In the genomic region with DNA sequence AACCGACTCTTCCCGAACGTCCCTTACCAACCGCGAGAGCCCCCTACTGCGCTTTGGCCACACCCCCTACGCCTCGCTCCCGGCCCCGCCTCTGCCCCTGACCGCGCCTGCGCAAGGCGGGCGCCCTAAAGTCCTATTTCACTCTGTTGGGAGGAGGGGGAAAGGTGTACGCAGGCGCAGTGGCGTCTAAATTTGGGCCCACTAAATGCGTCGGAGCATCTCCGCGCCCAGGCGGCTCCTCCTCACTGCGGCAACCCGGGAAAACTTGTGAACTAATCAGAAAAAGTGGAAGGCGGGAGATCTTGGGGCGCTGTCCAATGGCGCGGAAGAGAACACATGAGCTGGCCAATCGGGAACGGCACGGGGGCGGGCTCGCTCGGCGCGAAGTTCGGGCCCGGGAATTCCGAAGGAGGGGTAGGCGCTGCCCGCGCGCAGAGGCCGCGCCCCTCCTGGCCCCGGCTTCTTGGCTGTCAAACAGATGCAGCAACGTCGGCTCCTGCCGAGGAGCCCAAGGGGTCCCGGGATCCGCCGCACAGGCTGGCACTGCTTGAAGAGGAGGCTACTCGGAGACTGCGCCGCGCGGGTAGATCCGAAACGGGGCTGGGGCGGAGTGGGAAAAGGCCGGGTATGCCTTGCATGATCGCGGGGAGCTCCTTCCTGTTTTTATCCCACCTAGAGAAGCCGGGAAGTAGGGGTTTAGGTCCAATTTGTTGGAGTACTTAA, we compare ENCODE assay signal across 8 cellular contexts. TPM values are rescaled to one million over a fixed set of nuclear protein-coding genes. Genes with fewer than 3 reads are reported as not detected.
A peak's percentile ranks its signal among the peaks of the same experiment; 100 is the strongest.
DNase-seq lines count a peak whose midpoint lies in the region; ATAC-seq and TF ChIP-seq lines count a peak whose summit lies in the region.

Gene TCF19 (plus strand): TSS at position 450 of the 723 bp plus-strand sequence. CDS start 881 bp downstream, outside the sequence.

- peak; percentile 98 to 99 (median 98) for DNase-seq in CD4-positive, alpha-beta memory T cell
- DNase-seq in HK-2 (ENCODE audit: unreplicated experiment) (peak; percentile 99), NCI-H82 treated with DMSO at 0.1 percent for 48 hours (lab: John Stamatoyannopoulos, UW; ENCODE audit: unreplicated experiment) (peak; percentile 98), dermis blood vessel endothelial cell (peak; percentile 99)
- DNase-seq in activated CD4-positive, alpha-beta T cell treated with anti-CD3 and anti-CD28 coated beads, Interleukin-2, amount 50 U/mL, for 48 hours, result peak; percentile 99
- DNase-seq in stimulated activated CD4-positive, alpha-beta T cell treated with anti-CD3 and anti-CD28 coated beads, Interleukin-4, amount 100 ng/mL, for 1 hour, result peak; percentile 99

- CTCF ChIA-PET in CD4-positive, alpha-beta memory T cell (lab: Charles Lee; ENCODE audit: partially characterized antibody), result interaction anchor here (0.6 to 2.6 kb wide), 9 partner anchors 9 to 242 kb away, joined by 3 to 13 read pairs (median 5); no protein-coding TSS in a partner anchor

- no peaks in the 10 kb centered on the region for H3K27me3 Mint-ChIP-seq in CD4-positive, alpha-beta memory T cell

- POLR2A ChIA-PET in CD4-positive, alpha-beta memory T cell (lab: Charles Lee; ENCODE audit: partially characterized antibody), result interaction anchor here (0.6 to 4.0 kb wide), 13 partner anchors 17 to 832 kb away, joined by 3 to 34 read pairs (median 4); partner anchors contain the start of gene TRIM39

- peak within 1 kb of the TSS; percentile 59 to 70 for H3K4me3 ChIP-seq in CD4-positive, alpha-beta memory T cell (ENCODE audit: low read length in 2 of 2)
- peak within 1 kb of the TSS; percentile 66 to 77 (median 74) for H3K4me3 ChIP-seq in liver (ENCODE audit: low read depth in 1 of 3, low read length in 3 of 3)

- peak within 1 kb of the TSS; percentile 75 to 95 (median 93) for H3K27ac Mint-ChIP-seq in CD4-positive, alpha-beta memory T cell

- intact Hi-C loops in CD4-positive, alpha-beta memory T cell (cut with micrococcal nuclease), result loop anchor here (1.0 to 2.0 kb wide), 6 partner anchors 21 to 542 kb away; partner anchors contain the start of genes HLA-B, MRPS18B and PPP1R10

- no peaks in the 10 kb centered on the region for H3K9me3 Mint-ChIP-seq in CD4-positive, alpha-beta memory T cell

- no peak for TF ChIP-seq RAD21 in liver (IDR thresholded peaks at IDR 0.05)

- no peaks in the 10 kb centered on the region for H3K9me3 ChIP-seq in CD4-positive, alpha-beta memory T cell (ENCODE audit: control insufficient read depth in 1 of 2, low read length in 2 of 2)
- no peaks in the 10 kb centered on the region for H3K9me3 ChIP-seq in liver (ENCODE audit: control insufficient read depth in 4 of 4, low read length in 3 of 4)

- TF ChIP-seq CTCF in liver (IDR thresholded peaks at IDR 0.05; ENCODE audit: low read depth, low read length, missing input control), result no peak

- H3K9ac ChIP-seq in liver (ENCODE audit: low read depth in 1 of 2, low read length in 2 of 2), result peak within 1 kb of the TSS; percentile 42 to 64

- H3K36me3 Mint-ChIP-seq in CD4-positive, alpha-beta memory T cell, result peaks cover 7 to 9% of the 10 kb centered on the region in 2 donors

- H3K36me3 ChIP-seq in CD4-positive, alpha-beta memory T cell (ENCODE audit: insufficient read depth, low read length), result no peaks in the 10 kb centered on the region
- peaks cover 0 to 7% (median 3%) of the 10 kb centered on the region in 4 donors for H3K36me3 ChIP-seq in liver (ENCODE audit: control insufficient read depth in 4 of 4, insufficient read depth in 3 of 4, low read depth in 1 of 4, low read length in 3 of 4)

- H3K4me1 Mint-ChIP-seq in CD4-positive, alpha-beta memory T cell, result peaks cover 14 to 34% (median 24%) of the 10 kb centered on the region in 4 donors

- H3K4me3 Mint-ChIP-seq in CD4-positive, alpha-beta memory T cell, result peak within 1 kb of the TSS; percentile 87 to 95 (median 90)

- H3K27ac ChIP-seq in CD4-positive, alpha-beta memory T cell (ENCODE audit: low read depth, low read length), result peak within 1 kb of the TSS; percentile 69
- H3K27ac ChIP-seq in liver (ENCODE audit: low read depth in 1 of 2, low read length in 2 of 2), result peak within 1 kb of the TSS; percentile 15 to 51

- no peaks in the 10 kb centered on the region for H3K27me3 ChIP-seq in CD4-positive, alpha-beta memory T cell (ENCODE audit: insufficient read depth, low read length)
- no peaks in the 10 kb centered on the region for H3K27me3 ChIP-seq in liver (ENCODE audit: control insufficient read depth in 4 of 4, insufficient read depth in 4 of 4, low read length in 3 of 4)

- peak; percentile 84 for ATAC-seq in GM19455 (IDR thresholded peaks at IDR 0.05; ENCODE audit: unreplicated experiment)

- under 1% methylated on average over 65 of the region's 65 CpGs for WGBS in liver

- H3K4me1 ChIP-seq in CD4-positive, alpha-beta memory T cell (ENCODE audit: insufficient read depth, low read length), result peaks cover 22% of the 10 kb centered on the region
- peaks cover 3 to 14% (median 11%) of the 10 kb centered on the region in 4 donors for H3K4me1 ChIP-seq in liver (ENCODE audit: control insufficient read depth in 4 of 4, insufficient read depth in 4 of 4, low read length in 3 of 4)

TF ChIP-seq in liver, 16 proteins besides CTCF, POLR2A, EP300 and RAD21:
- TF ChIP-seq JUND (IDR thresholded peaks at IDR 0.05), result no peak
- peak; percentile 65 for TF ChIP-seq YY1 (IDR thresholded peaks at IDR 0.05)
- TF ChIP-seq, protein P1, sequence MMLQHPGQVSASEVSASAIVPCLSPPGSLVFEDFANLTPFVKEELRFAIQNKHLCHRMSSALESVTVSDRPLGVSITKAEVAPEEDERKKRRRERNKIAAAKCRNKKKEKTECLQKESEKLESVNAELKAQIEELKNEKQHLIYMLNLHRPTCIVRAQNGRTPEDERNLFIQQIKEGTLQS (IDR thresholded peaks at IDR 0.05), result no peak
- TF ChIP-seq MAX (IDR thresholded peaks at IDR 0.05), result no peak
- peak; percentile 84 to 85 for TF ChIP-seq EGR1 (IDR thresholded peaks at IDR 0.05; ENCODE audit: low read depth in 2 of 2)
- TF ChIP-seq, protein P2, sequence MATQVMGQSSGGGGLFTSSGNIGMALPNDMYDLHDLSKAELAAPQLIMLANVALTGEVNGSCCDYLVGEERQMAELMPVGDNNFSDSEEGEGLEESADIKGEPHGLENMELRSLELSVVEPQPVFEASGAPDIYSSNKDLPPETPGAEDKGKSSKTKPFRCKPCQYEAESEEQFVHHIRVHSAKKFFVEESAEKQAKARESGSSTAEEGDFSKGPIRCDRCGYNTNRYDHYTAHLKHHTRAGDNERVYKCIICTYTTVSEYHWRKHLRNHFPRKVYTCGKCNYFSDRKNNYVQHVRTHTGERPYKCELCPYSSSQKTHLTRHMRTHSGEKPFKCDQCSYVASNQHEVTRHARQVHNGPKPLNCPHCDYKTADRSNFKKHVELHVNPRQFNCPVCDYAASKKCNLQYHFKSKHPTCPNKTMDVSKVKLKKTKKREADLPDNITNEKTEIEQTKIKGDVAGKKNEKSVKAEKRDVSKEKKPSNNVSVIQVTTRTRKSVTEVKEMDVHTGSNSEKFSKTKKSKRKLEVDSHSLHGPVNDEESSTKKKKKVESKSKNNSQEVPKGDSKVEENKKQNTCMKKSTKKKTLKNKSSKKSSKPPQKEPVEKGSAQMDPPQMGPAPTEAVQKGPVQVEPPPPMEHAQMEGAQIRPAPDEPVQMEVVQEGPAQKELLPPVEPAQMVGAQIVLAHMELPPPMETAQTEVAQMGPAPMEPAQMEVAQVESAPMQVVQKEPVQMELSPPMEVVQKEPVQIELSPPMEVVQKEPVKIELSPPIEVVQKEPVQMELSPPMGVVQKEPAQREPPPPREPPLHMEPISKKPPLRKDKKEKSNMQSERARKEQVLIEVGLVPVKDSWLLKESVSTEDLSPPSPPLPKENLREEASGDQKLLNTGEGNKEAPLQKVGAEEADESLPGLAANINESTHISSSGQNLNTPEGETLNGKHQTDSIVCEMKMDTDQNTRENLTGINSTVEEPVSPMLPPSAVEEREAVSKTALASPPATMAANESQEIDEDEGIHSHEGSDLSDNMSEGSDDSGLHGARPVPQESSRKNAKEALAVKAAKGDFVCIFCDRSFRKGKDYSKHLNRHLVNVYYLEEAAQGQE (IDR thresholded peaks at IDR 0.05), result no peak
- TF ChIP-seq NR2F2 (IDR thresholded peaks at IDR 0.05), result no peak
- TF ChIP-seq FOXA2 (IDR thresholded peaks at IDR 0.05), result no peak
- TF ChIP-seq TAF1 (conservative IDR thresholded peaks at IDR 0.05), result no peak
- peak; percentile 42 to 50 for TF ChIP-seq HNF4A (conservative IDR thresholded peaks at IDR 0.05)
- TF ChIP-seq GABPA (IDR thresholded peaks at IDR 0.05 in 1 of 2, conservative IDR thresholded peaks at IDR 0.05 in 1 of 2), result no peak
- no peak for TF ChIP-seq HNF4G (IDR thresholded peaks at IDR 0.05)
- TF ChIP-seq FOXA1 (IDR thresholded peaks at IDR 0.05), result no peak
- TF ChIP-seq, protein P3, sequence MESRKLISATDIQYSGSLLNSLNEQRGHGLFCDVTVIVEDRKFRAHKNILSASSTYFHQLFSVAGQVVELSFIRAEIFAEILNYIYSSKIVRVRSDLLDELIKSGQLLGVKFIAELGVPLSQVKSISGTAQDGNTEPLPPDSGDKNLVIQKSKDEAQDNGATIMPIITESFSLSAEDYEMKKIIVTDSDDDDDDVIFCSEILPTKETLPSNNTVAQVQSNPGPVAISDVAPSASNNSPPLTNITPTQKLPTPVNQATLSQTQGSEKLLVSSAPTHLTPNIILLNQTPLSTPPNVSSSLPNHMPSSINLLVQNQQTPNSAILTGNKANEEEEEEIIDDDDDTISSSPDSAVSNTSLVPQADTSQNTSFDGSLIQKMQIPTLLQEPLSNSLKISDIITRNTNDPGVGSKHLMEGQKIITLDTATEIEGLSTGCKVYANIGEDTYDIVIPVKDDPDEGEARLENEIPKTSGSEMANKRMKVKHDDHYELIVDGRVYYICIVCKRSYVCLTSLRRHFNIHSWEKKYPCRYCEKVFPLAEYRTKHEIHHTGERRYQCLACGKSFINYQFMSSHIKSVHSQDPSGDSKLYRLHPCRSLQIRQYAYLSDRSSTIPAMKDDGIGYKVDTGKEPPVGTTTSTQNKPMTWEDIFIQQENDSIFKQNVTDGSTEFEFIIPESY (IDR thresholded peaks at IDR 0.05), result no peak
- peak; percentile 96 for TF ChIP-seq SP1 (IDR thresholded peaks at IDR 0.05)
- peak in 1 of 2 donors; percentile 35 for TF ChIP-seq RXRA (IDR thresholded peaks at IDR 0.05)

RNA-seq across cellular contexts. Expression of gene TCF19, which starts in this region (rescaled TPM):
- 1 to 10 TPM; 9.0 to 9.9 TPM for total RNA-seq in CD4-positive, alpha-beta memory T cell
- polyA plus RNA-seq in CD4-positive, alpha-beta memory T cell, result 1 to 10 TPM; 6.2 to 6.8 TPM
- total RNA-seq in dermis blood vessel endothelial cell (15.8 and 39.1 TPM in 2 replicates), liver (10 to 100 TPM in 1 of 2 donors, under 1 TPM in 1; 0.67 to 16.8 TPM)
- 1 to 10 TPM in 1 of 2 donors, under 1 TPM in 1; 0.63 to 3.4 TPM for polyA plus RNA-seq in liver

Comparison
In these comparisons a context has a peak if more than half of its experiments do, and no peak if none do; other contexts are left out.
1. Peak in every context shown above with its lines: DNase-seq, ATAC-seq, H3K4me3 ChIP-seq and H3K27ac ChIP-seq.